ENCODE assay signal across 19 cellular contexts in the genomic region with DNA sequence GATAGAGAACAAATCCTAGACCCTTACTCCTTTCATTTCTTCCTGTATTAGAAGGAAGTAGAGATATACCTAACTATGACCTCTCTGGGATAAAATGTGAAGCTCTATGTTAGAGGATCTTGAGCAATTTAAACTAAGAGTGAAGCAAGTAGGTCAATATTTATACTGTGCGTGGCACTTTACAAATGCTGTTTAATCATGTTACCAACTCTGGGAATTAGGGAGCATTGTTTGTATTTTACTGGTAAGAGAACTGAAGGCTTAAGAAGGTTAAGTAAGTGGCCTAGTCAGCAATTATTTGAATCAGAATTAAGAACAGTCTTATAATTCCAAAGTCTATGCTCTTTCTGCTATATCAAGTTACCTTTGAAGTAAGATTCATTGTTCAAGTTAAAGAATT. TPM values are rescaled to one million over a fixed set of nuclear protein-coding genes. Genes with fewer than 3 reads are reported as not detected.
DNase-seq lines count a peak whose midpoint lies in the region; ATAC-seq, FAIRE-seq and TF ChIP-seq lines count a peak whose summit lies in the region.
"Had no signal": no experiment of that assay in that cellular context is flagged by ENCODE, and none has a peak within 500 bp of the region (broad histone marks: within the 10 kb centered on the region; RNA-seq: fewer than 3 reads in every experiment).

No MANE protein-coding gene starts in this region.

- H3K14ac ChIP-seq in H1 (ENCODE audit: insufficient read length): no peak overlapping the region

- TF ChIP-seq RAD21 in H1 (IDR thresholded peaks at IDR 0.05 in 1 of 2, conservative IDR thresholded peaks at IDR 0.05 in 1 of 2; ENCODE audit: low read depth in 2 of 2, low read length in 2 of 2): no peak

- H3K18ac ChIP-seq in H1 (ENCODE audit: extremely low read depth, low read length): no peak overlapping the region

- H2BK15ac ChIP-seq in H1 (ENCODE audit: low read length): no peak overlapping the region

- H3K4me2 ChIP-seq in H1 (ENCODE audit: insufficient read depth in 1 of 2, low read depth in 2 of 2, low read length in 2 of 2): no peak overlapping the region
- H3K4me2 ChIP-seq in MM.1S (ENCODE audit: low read depth, low read length): no peak overlapping the region
- H3K4me2 ChIP-seq: GM23338 had no signal

- H2BK120ac ChIP-seq in H1 (replicated peaks; ENCODE audit: low read depth, low read length): no peak overlapping the region

- peaks cover 0 to 3% of the 10 kb centered on the region in 2 donors for H3K36me3 Mint-ChIP-seq in activated T-cell treated with anti-CD3 and anti-CD28 coated beads, Interleukin-2, amount 50 U/mL, for 72 hours (ENCODE audit: insufficient read depth in 2 of 2)

- DNase-seq in activated T-cell treated with anti-CD3 and anti-CD28 coated beads, Interleukin-2, amount 50 U/mL, for 72 hours: no peak
- no peak for DNase-seq in activated T-cell treated with anti-CD3 and anti-CD28 coated beads, Interleukin-2, amount 50 U/mL, for 48 hours
- DNase-seq in H1 (ENCODE audit: low read depth in 1 of 2, low spot score in 2 of 2) (no peak), lung (ENCODE audit: low spot score) (no peak), MM.1S (no peak), Peyer's patch (no peak), NCI-H1436 treated with DMSO at 0.1 percent for 48 hours (lab: John Stamatoyannopoulos, UW) (no peak)
- DNase-seq in stimulated activated CD4-positive, alpha-beta T cell treated with anti-CD3 and anti-CD28 coated beads, Interleukin-4, amount 100 ng/mL, for 24 hours: no peak
- DNase-seq: ACHN; activated CD4-positive, alpha-beta T cell treated with anti-CD3 and anti-CD28 coated beads, Interleukin-2, amount 50 U/mL, for 1 hour; activated effector memory CD4-positive, alpha-beta T cell treated with Interleukin-2 at 50 U/mL for 16 hours; effector CD8-positive, alpha-beta T cell; GF-D8; heart left ventricle; NCI-H446; RPMI8226; small intestine had no signal

- POLR2A ChIA-PET in H1 (lab: Charles Lee; ENCODE audit: partially characterized antibody): no interaction called here

- H3K9me3 ChIP-seq in H1 (ENCODE audit: insufficient read depth in 2 of 2, low read depth in 1 of 2, low read length in 1 of 2) (no peaks in the 10 kb centered on the region), lung (ENCODE audit: control insufficient read depth in 2 of 2, insufficient read depth in 1 of 2, low read length in 1 of 2) (peaks cover 0 to 4% of the 10 kb centered on the region in 2 donors), MM.1S (replicated peaks; ENCODE audit: insufficient read depth, low read length) (no peaks in the 10 kb centered on the region), Peyer's patch (no peaks in the 10 kb centered on the region)
- H3K9me3 ChIP-seq: heart left ventricle had no signal

- no peak overlapping the region for H3K27ac ChIP-seq in H1 (ENCODE audit: low read depth, low read length)
- H3K27ac ChIP-seq in lung (ENCODE audit: low read depth in 1 of 2, low read length in 1 of 2): no peak overlapping the region
- no peak overlapping the region for H3K27ac ChIP-seq in MM.1S (ENCODE audit: low read length)
- peak overlapping the region in 2 of 4 donors; percentile 36 to 59 for H3K27ac ChIP-seq in Peyer's patch

- H2AK5ac ChIP-seq in H1 (ENCODE audit: low read depth, low read length): no peak overlapping the region

- peaks cover 11% of the 10 kb centered on the region for H3K4me1 Mint-ChIP-seq in activated T-cell treated with anti-CD3 and anti-CD28 coated beads, Interleukin-2, amount 50 U/mL, for 72 hours (ENCODE audit: low read depth)

- H2BK5ac ChIP-seq in H1 (ENCODE audit: low read depth, low read length): no peak overlapping the region

- no peaks in the 10 kb centered on the region for H3K79me2 ChIP-seq in H1 (ENCODE audit: control insufficient read depth in 1 of 2, insufficient read depth in 2 of 2, low read length in 2 of 2)
- no peaks in the 10 kb centered on the region for H3K79me2 ChIP-seq in MM.1S (ENCODE audit: low read length)

- H3K23ac ChIP-seq in H1 (ENCODE audit: insufficient read length): no peak overlapping the region

- no peak overlapping the region for H3K4me3 Mint-ChIP-seq in activated T-cell treated with anti-CD3 and anti-CD28 coated beads, Interleukin-2, amount 50 U/mL, for 72 hours
- H3K4me3 Mint-ChIP-seq: GM23338 had no signal

- H2AFZ ChIP-seq in H1 (ENCODE audit: low read length) (no peak overlapping the region), MM.1S (ENCODE audit: low read length) (no peak overlapping the region)

- no peak overlapping the region for H3K4me3 ChIP-seq in H1 (ENCODE audit: extremely low read depth in 1 of 4, insufficient read depth in 2 of 4, low read depth in 3 of 4, low read length in 4 of 4)
- no peak overlapping the region for H3K4me3 ChIP-seq in lung
- no peak overlapping the region for H3K4me3 ChIP-seq in MM.1S (ENCODE audit: low read length)
- H3K4me3 ChIP-seq in Peyer's patch: no peak overlapping the region
- H3K4me3 ChIP-seq: GM23338, heart left ventricle had no signal

- peaks cover 0 to 5% of the 10 kb centered on the region in 2 donors for H3K9me3 Mint-ChIP-seq in activated T-cell treated with anti-CD3 and anti-CD28 coated beads, Interleukin-2, amount 50 U/mL, for 72 hours
- H3K9me3 Mint-ChIP-seq: GM23338 had no signal

- FAIRE-seq in H1 (lab: Jason Lieb, UNC): no peak
- FAIRE-seq: small intestine had no signal

- no peak overlapping the region for H2BK12ac ChIP-seq in H1 (ENCODE audit: low read depth, low read length)

- H3K4me1 ChIP-seq in H1 (replicated peaks in 1 of 4; ENCODE audit: control insufficient read depth in 3 of 4, insufficient read depth in 4 of 4, low read length in 3 of 4) (no peaks in the 10 kb centered on the region), lung (ENCODE audit: control insufficient read depth in 2 of 2, insufficient read depth in 2 of 2, low read length in 2 of 2) (no peaks in the 10 kb centered on the region), MM.1S (ENCODE audit: low read length) (no peaks in the 10 kb centered on the region), Peyer's patch (no peaks in the 10 kb centered on the region)

- TF ChIP-seq POLR2A in H1 (IDR thresholded peaks at IDR 0.05; ENCODE audit: control extremely low read depth in 1 of 2, low read depth in 2 of 2, low read length in 2 of 2) (no peak), Peyer's patch (IDR thresholded peaks at IDR 0.05) (no peak)

- no peaks in the 10 kb centered on the region for H3K79me1 ChIP-seq in H1 (ENCODE audit: low read depth, low read length)

- WGBS in H1 (ENCODE audit: extremely low coverage in 1 of 2, insufficient coverage in 1 of 2, insufficient read length in 1 of 2, insufficient replicate concordance in 2 of 2, low coverage in 1 of 2, low lambda C conversion rate in 2 of 2, missing lambda C conversion rate in 1 of 2), 2 experiments: 92% methylated on average over 1 of the region's 1 CpG; no CpG with 5 or more reads in 1 of the 2 experiments
- WGBS in lung, 2 donors: 64 to 68% methylated on average over 1 of the region's 1 CpG

- no peak overlapping the region for H3K9ac ChIP-seq in H1 (replicated peaks in 1 of 4; ENCODE audit: extremely low read depth in 1 of 4, low read depth in 3 of 4, low read length in 3 of 4)
- H3K9ac ChIP-seq in MM.1S (ENCODE audit: low read length): no peak overlapping the region

- H4K20me1 ChIP-seq in H1 (replicated peaks in 1 of 2; ENCODE audit: control insufficient read depth in 1 of 2, insufficient read depth in 2 of 2, low read length in 2 of 2): no peaks in the 10 kb centered on the region
- no peaks in the 10 kb centered on the region for H4K20me1 ChIP-seq in MM.1S (ENCODE audit: insufficient read depth, low read length)

- H3K4ac ChIP-seq in H1 (replicated peaks; ENCODE audit: insufficient read length, low read depth, low read length): no peak overlapping the region

- TF ChIP-seq CTCF in H1 (IDR thresholded peaks at IDR 0.05; ENCODE audit: control extremely low read depth in 1 of 3, insufficient read depth in 1 of 3, low read depth in 1 of 3, low read length in 3 of 3) (no peak), lung (IDR thresholded peaks at IDR 0.05; ENCODE audit: control extremely low read depth, extremely low read depth) (no peak), MM.1S (IDR thresholded peaks at IDR 0.05; ENCODE audit: low read length) (no peak), Peyer's patch (IDR thresholded peaks at IDR 0.05) (no peak)

- no peak overlapping the region for H3K56ac ChIP-seq in H1 (replicated peaks; ENCODE audit: insufficient read length, low read depth, low read length)

- H3K27ac Mint-ChIP-seq in activated T-cell treated with anti-CD3 and anti-CD28 coated beads, Interleukin-2, amount 50 U/mL, for 72 hours: peak overlapping the region; percentile 62
- H3K27ac Mint-ChIP-seq: GM23338 had no signal

- ATAC-seq in activated T-cell treated with anti-CD3 and anti-CD28 coated beads, Interleukin-2, amount 50 U/mL, for 72 hours (replicated peaks in 1 of 2): no peak
- ATAC-seq in lung (ENCODE audit: insufficient read depth, low FRiP score): peak; percentile 56
- ATAC-seq: GM23338, heart left ventricle had no signal

- H4K5ac ChIP-seq in H1 (ENCODE audit: insufficient read length, low read depth, low read length): no peak overlapping the region

- H3K27me3 Mint-ChIP-seq in activated T-cell treated with anti-CD3 and anti-CD28 coated beads, Interleukin-2, amount 50 U/mL, for 72 hours (ENCODE audit: low read depth): peaks cover 61% of the 10 kb centered on the region

- no peaks in the 10 kb centered on the region for H3K9me2 ChIP-seq in MM.1S (replicated peaks; ENCODE audit: insufficient read depth, low read length)

- TF ChIP-seq EP300 in H1 (IDR thresholded peaks at IDR 0.05; ENCODE audit: borderline replicate concordance in 1 of 2, low read depth in 2 of 2, low read length in 2 of 2): no peak

- H3K23me2 ChIP-seq in H1 (ENCODE audit: low read depth, low read length): no peaks in the 10 kb centered on the region

- no peak overlapping the region for H4K8ac ChIP-seq in H1 (ENCODE audit: extremely low read depth, insufficient read depth, low read length)

- H3F3A ChIP-seq in MM.1S (ENCODE audit: insufficient read depth, low read length): no peaks in the 10 kb centered on the region

- H2BK20ac ChIP-seq in H1 (ENCODE audit: low read length): no peak overlapping the region

- H3K36me3 ChIP-seq in H1 (ENCODE audit: control insufficient read depth in 2 of 4, insufficient read depth in 4 of 4, low read length in 3 of 4) (no peaks in the 10 kb centered on the region), lung (ENCODE audit: control insufficient read depth in 2 of 2, insufficient read depth in 2 of 2, low read length in 2 of 2) (no peaks in the 10 kb centered on the region), MM.1S (replicated peaks; ENCODE audit: insufficient read depth, low read length) (no peaks in the 10 kb centered on the region), Peyer's patch (no peaks in the 10 kb centered on the region)
- H3K36me3 ChIP-seq: heart left ventricle had no signal

- H3K27me3 ChIP-seq in H1 (replicated peaks in 1 of 4; ENCODE audit: control insufficient read depth in 3 of 4, extremely low read depth in 1 of 4, insufficient read depth in 3 of 4, low read length in 3 of 4) (peaks cover 0 to 2% (median 0%) of the 10 kb centered on the region in 4 experiments; a peak in 1 of 7 replicates), lung (ENCODE audit: control insufficient read depth, insufficient read depth) (no peaks in the 10 kb centered on the region), MM.1S (replicated peaks; ENCODE audit: insufficient read depth, low read length) (no peaks in the 10 kb centered on the region), Peyer's patch (no peaks in the 10 kb centered on the region)
- H3K27me3 ChIP-seq: heart left ventricle had no signal

- no peak overlapping the region for H4K91ac ChIP-seq in H1 (replicated peaks; ENCODE audit: insufficient read length, low read length)

- CTCF ChIA-PET in H1 (lab: Charles Lee; ENCODE audit: partially characterized antibody): no interaction called here

RNA-seq across cellular contexts. Expression of gene TNC, which starts 12.0 kb away (rescaled TPM):
- total RNA-seq in activated T-cell treated with anti-CD3 and anti-CD28 coated beads, Interleukin-2, amount 50 U/mL, for 72 hours: 1 to 10 TPM; 3.1 to 4.1 TPM
- 11.2 and 11.4 TPM in 2 replicates for total RNA-seq in H1 (2021; fragmentation: NEBNext Ultra II Directional; extraction: Animal tissue kit (Norgen Biotek cat#: 25700))
- polyA plus RNA-seq in H1 (2011; rRNA removed): 5.5 and 6.2 TPM in 2 replicates
- 4.6 TPM for polyA plus RNA-seq in H1 (2011; cell fraction: cytosol; rRNA removed)
- polyA plus RNA-seq in H1 (2011; cell fraction: nucleus; rRNA removed): 11.0 TPM
- polyA plus RNA-seq in H1 (2012, experiment 1 of 2): 2.6 to 4.0 TPM (median 3.3 TPM) in 4 replicates
- 1.7 TPM for polyA plus RNA-seq in H1 (2012, experiment 2 of 2)
- 23.7 TPM for polyA plus RNA-seq in H1 (2013, experiment 1 of 2)
- polyA plus RNA-seq in H1 (2013, experiment 2 of 2): 17.7 TPM
- 5.0 and 7.3 TPM in 2 replicates for polyA minus RNA-seq in H1 (2011; rRNA and poly(A)+ RNA removed)
- polyA minus RNA-seq in H1 (2011; cell fraction: cytosol; rRNA and poly(A)+ RNA removed): 4.8 TPM
- 4.1 TPM for polyA minus RNA-seq in H1 (2011; cell fraction: nucleus; rRNA and poly(A)+ RNA removed)
- total RNA-seq in lung: 100 to 1,000 TPM in 1 of 2 donors, 10 to 100 TPM in 1; 45.2 to 242 TPM
- 100 to 1,000 TPM in 1 of 2 donors, 1 to 10 TPM in 1; 3.9 to 116 TPM for polyA plus RNA-seq in lung
- total RNA-seq in Peyer's patch: 10 to 100 TPM; 14.5 to 97.4 (median 38.4) TPM
- total RNA-seq: T-helper 2 cell treated with Interferon-gamma antibody and Interleukin-4, amounts not matched to agents 100 ng/mL and 5 ng/mL, for 36 hours had no signal
